Comparison of ENCODE assay signal across 8 cellular contexts in the genomic region with DNA sequence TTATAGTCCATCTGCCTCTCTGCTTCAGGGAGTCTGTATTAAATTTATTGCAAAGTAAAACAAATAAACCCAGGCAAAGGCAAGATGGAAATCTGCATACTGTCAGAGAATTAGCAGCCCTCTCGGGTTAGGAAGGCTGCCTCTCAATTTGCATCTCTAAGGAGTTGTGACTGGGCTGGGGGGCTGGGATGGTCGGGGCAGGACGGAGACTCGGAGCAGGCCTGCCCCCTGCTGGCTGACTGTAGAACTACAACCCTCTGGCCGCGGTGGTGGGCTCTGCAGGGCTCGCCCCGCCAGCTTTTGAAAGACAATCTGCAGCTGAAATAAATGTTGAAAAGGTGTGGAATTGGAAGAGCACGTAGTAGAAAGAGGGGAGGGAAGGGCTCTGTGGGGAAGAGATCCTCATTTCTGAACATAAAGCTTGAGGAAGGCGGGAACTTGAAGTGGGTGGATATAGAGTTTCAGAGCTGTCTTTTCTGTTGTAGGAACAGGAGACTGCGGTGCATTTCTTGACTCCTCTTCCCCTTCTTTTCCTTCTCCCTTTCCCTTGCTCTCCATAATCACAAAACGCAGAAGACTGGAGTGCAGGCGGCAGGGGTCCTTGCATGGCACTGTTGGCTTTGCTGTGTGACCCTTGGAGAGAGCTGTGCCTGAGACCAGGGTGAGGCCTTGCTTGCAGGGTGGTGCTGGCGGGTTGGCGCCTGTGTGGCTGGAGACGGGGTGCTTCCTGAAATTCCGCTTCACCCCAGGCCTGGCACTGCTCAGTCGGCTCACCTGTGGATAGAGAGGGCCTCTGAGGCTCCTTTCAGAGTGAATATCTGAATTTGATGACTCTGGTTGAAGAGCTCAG. TPM values are rescaled to one million over a fixed set of nuclear protein-coding genes. Genes with fewer than 3 reads are reported as not detected.
A peak's percentile ranks its signal among the peaks of the same experiment; 100 is the strongest.
DNase-seq lines count a peak whose midpoint lies in the region; ATAC-seq, FAIRE-seq and TF ChIP-seq lines count a peak whose summit lies in the region.

No MANE protein-coding gene starts in this region.

- H3K4me3 ChIP-seq in A673 (ENCODE audit: low read depth, low read length, poor library complexity, severe bottlenecking): no peak overlapping the region
- no peak overlapping the region for H3K4me3 ChIP-seq in HL-60 (replicated peaks; ENCODE audit: insufficient read depth, low read length)
- no peak overlapping the region for H3K4me3 ChIP-seq in brain microvascular endothelial cell (ENCODE audit: low read depth, low read length)
- H3K4me3 ChIP-seq in kidney (ENCODE audit: low read length in 2 of 2): no peak overlapping the region

- CTCF ChIA-PET in A673 (lab: Charles Lee): interaction anchor here (0.8 to 4.6 kb wide), 6 partner anchors 18 to 276 kb away, joined by 3 to 34 read pairs (median 4); a partner anchor contains a TSS

- peak; percentile 99 for TF ChIP-seq CTCF in A673 (conservative IDR thresholded peaks at IDR 0.05; ENCODE audit: low read depth, low read length)
- peak; percentile 52 for TF ChIP-seq CTCF in HL-60 (IDR thresholded peaks at IDR 0.05; ENCODE audit: insufficient read depth, low read length)
- peak; percentile 98 for TF ChIP-seq CTCF in brain microvascular endothelial cell (IDR thresholded peaks at IDR 0.05; ENCODE audit: low read depth, low read length, missing control alignments)
- peak; percentile 90 for TF ChIP-seq CTCF in kidney (IDR thresholded peaks at IDR 0.05; ENCODE audit: borderline replicate concordance, extremely low read depth, insufficient read depth)

- H3K9ac ChIP-seq in kidney (ENCODE audit: low read length in 2 of 2): no peak overlapping the region

- H3K9me3 ChIP-seq in A673 (ENCODE audit: low read depth, low read length, poor library complexity, severe bottlenecking): no peaks in the 10 kb centered on the region
- no peaks in the 10 kb centered on the region for H3K9me3 ChIP-seq in kidney (ENCODE audit: control insufficient read depth in 1 of 2, low read length in 2 of 2)

- H3K27me3 ChIP-seq in A673 (replicated peaks; ENCODE audit: insufficient read depth, low read depth, low read length, poor library complexity) (no peaks in the 10 kb centered on the region), HL-60 (ENCODE audit: insufficient read depth, poor library complexity, severe bottlenecking) (no peaks in the 10 kb centered on the region), brain microvascular endothelial cell (replicated peaks) (no peaks in the 10 kb centered on the region)

- DNase-seq in A673 (ENCODE audit: low spot score) (peak; percentile 77), HL-60 (ENCODE audit: low read depth in 1 of 2, low spot score in 1 of 2) (peak in 1 of 2 experiments; percentile 11), T-helper 9 cell (peak; percentile 59), brain microvascular endothelial cell (peak; percentile 27), kidney (no peak)
- DNase-seq in stimulated activated CD4-positive, alpha-beta T cell treated with anti-CD3 and anti-CD28 coated beads, TNF-alpha, amount 100 ng/mL, for 4 hours (ENCODE audit: low read depth in 3 of 3): peak in 2 of 3 experiments; percentile 29 to 44

- in situ Hi-C loops in brain microvascular endothelial cell (cut with HindIII; ENCODE audit: low pct_ligation_motif_present, low sequenced_read_pairs): loop anchor here (25.0 kb wide), 1 partner anchor 180 kb away; a partner anchor contains a TSS

- intact Hi-C loops in A673 (cut with micrococcal nuclease; ENCODE audit: unreplicated experiment): loop anchor here (1.0 kb wide), 2 partner anchors 51 to 180 kb away; no protein-coding TSS in a partner anchor
- intact Hi-C loops in kidney (cut with DNase I): loop anchor here (10.0 kb wide), 1 partner anchor 177 kb away; no protein-coding TSS in a partner anchor

- H3K27ac ChIP-seq in A673 (ENCODE audit: low read depth, low read length, poor library complexity, severe bottlenecking) (no peak overlapping the region), HL-60 (replicated peaks) (no peak overlapping the region), brain microvascular endothelial cell (no peak overlapping the region), kidney (ENCODE audit: low read depth in 2 of 2, low read length in 2 of 2) (no peak overlapping the region)

- FAIRE-seq in kidney (lab: Jason Lieb, UNC): no peak

- POLR2A ChIA-PET in A673 (lab: Charles Lee; ENCODE audit: low non-redundant PET): interaction anchor here (0.6 kb wide), 1 partner anchor 341 kb away, joined by 5 read pairs; no protein-coding TSS in a partner anchor

- H3K4me1 ChIP-seq in A673 (ENCODE audit: insufficient read depth, low read length, poor library complexity, severe bottlenecking) (peaks cover 7% of the 10 kb centered on the region), kidney (ENCODE audit: control insufficient read depth in 1 of 2, insufficient read depth in 1 of 2, low read depth in 1 of 2, low read length in 2 of 2) (no peaks in the 10 kb centered on the region)

- BruUV-seq in A673 (replicated peaks; lab: Mats Ljungman, UMichigan): no TSS peak

- peak; percentile 70 for ATAC-seq in GM18861 (IDR thresholded peaks at IDR 0.05; ENCODE audit: unreplicated experiment)
- ATAC-seq in GM21390 (IDR thresholded peaks at IDR 0.05; ENCODE audit: unreplicated experiment): no peak

- no peaks in the 10 kb centered on the region for H3K36me3 ChIP-seq in A673 (ENCODE audit: insufficient read depth, low read length, poor library complexity, severe bottlenecking)
- H3K36me3 ChIP-seq in brain microvascular endothelial cell (replicated peaks): no peaks in the 10 kb centered on the region
- H3K36me3 ChIP-seq in kidney (ENCODE audit: control insufficient read depth in 1 of 2, insufficient read depth in 2 of 2, low read length in 2 of 2): no peaks in the 10 kb centered on the region

RNA-seq across cellular contexts. Expression of a gene that starts 22.6 kb away (rescaled TPM):
- 1.1 and 1.4 TPM in 2 replicates for total RNA-seq in A673 (2021)
- total RNA-seq in kidney: 6.0 TPM
- 1.5 TPM for polyA plus RNA-seq in kidney (ENCODE audit: insufficient read depth, low read depth, low replicate concordance)

RNA-seq across cellular contexts. Expression of a gene that starts 30.5 kb away (rescaled TPM):
- total RNA-seq in A673 (2021) (28.8 and 32.5 TPM in 2 replicates), kidney (22.9 TPM)
- polyA plus RNA-seq in kidney (ENCODE audit: insufficient read depth, low read depth, low replicate concordance): 33.4 TPM
